In genomic region chr11:34339149-34340064, GRCh38 we compare ENCODE assay signal across 1 cellular context.
TF ChIP-seq lines count a peak whose summit lies in the region.

No MANE protein-coding gene starts in this region.

TF ChIP-seq in HepG2, 621 proteins besides CTCF, POLR2A, EP300 and RAD21 (continued from another document and continues in another):
- TF ChIP-seq HMGXB3 (CRISPR knock-in tag; IDR thresholded peaks at IDR 0.05; ENCODE audit: borderline replicate concordance) (peak; percentile 75), E2F2 (CRISPR knock-in tag; IDR thresholded peaks at IDR 0.05; ENCODE audit: borderline replicate concordance) (no peak), ZBTB43 (CRISPR knock-in tag; conservative IDR thresholded peaks at IDR 0.05) (0 out of 2 replicates have a peak, but pooled peaks have one; percentile 22), ATF3 (CRISPR knock-in tag; IDR thresholded peaks at IDR 0.05) (no peak), ZSCAN21 (CRISPR knock-in tag; IDR thresholded peaks at IDR 0.05; ENCODE audit: borderline replicate concordance) (peak; percentile 64; the same call in 1 of the 2 replicates), NR2C2 (CRISPR knock-in tag; IDR thresholded peaks at IDR 0.05; ENCODE audit: borderline replicate concordance) (0 out of 2 replicates have a peak, but pooled peaks have one; percentile 11), ZNF431 (CRISPR knock-in tag; IDR thresholded peaks at IDR 0.05; ENCODE audit: borderline replicate concordance, low read depth) (no peak), SMC3 (IDR thresholded peaks at IDR 0.05; ENCODE audit: low read length) (no peak), TBX2 (CRISPR knock-in tag; IDR thresholded peaks at IDR 0.05; ENCODE audit: borderline replicate concordance) (peak; percentile 93), ZNF142 (CRISPR knock-in tag; IDR thresholded peaks at IDR 0.05) (no peak), PRDM15 (CRISPR knock-in tag; IDR thresholded peaks at IDR 0.05) (no peak), HNRNPH1 (optimal IDR thresholded peaks at IDR 0.05; ENCODE audit: low read depth, low read length) (no peak), SNRNP70 (IDR thresholded peaks at IDR 0.05; ENCODE audit: low read depth, low read length) (no peak), ZNF512 (CRISPR knock-in tag; IDR thresholded peaks at IDR 0.05) (no peak), ZNF121 (CRISPR knock-in tag; IDR thresholded peaks at IDR 0.05) (no peak), MLLT10 (CRISPR knock-in tag; IDR thresholded peaks at IDR 0.05) (no peak), ZNF816 (CRISPR knock-in tag; IDR thresholded peaks at IDR 0.05; ENCODE audit: borderline replicate concordance) (no peak; the same call in 1 of the 2 replicates), SRSF1 (optimal IDR thresholded peaks at IDR 0.05; ENCODE audit: low read depth, low read length) (no peak), CSRNP1 (CRISPR knock-in tag; IDR thresholded peaks at IDR 0.05) (0 out of 2 replicates have a peak, but pooled peaks have one; percentile 11), ZNF709 (CRISPR knock-in tag; IDR thresholded peaks at IDR 0.05) (no peak), HIVEP1 (CRISPR knock-in tag; IDR thresholded peaks at IDR 0.05) (peak; percentile 52; the same call in 1 of the 2 replicates), ZNF503 (CRISPR knock-in tag; IDR thresholded peaks at IDR 0.05) (0 out of 2 replicates have a peak, but pooled peaks have one; percentile 32), SOX5 (CRISPR knock-in tag; IDR thresholded peaks at IDR 0.05; ENCODE audit: borderline replicate concordance) (peak; percentile 98), MYPOP (CRISPR knock-in tag; IDR thresholded peaks at IDR 0.05) (no peak), ZNF615 (CRISPR knock-in tag; IDR thresholded peaks at IDR 0.05; ENCODE audit: borderline replicate concordance) (no peak)
